In genomic region chrX:109635151-109635550, GRCh38 we compare ENCODE assay signal across 8 cellular contexts. TPM values are rescaled to one million over a fixed set of nuclear protein-coding genes. Genes with fewer than 3 reads are reported as not detected.
DNase-seq lines count a peak whose midpoint lies in the region; ATAC-seq and TF ChIP-seq lines count a peak whose summit lies in the region.

No MANE protein-coding gene starts in this region.

- intact Hi-C loops in HCT116 (cut with micrococcal nuclease) = loop anchor here (10.0 kb wide), 1 partner anchor 250 kb away; no protein-coding TSS in a partner anchor
- intact Hi-C loops in left colon (cut with DNase I, micrococcal nuclease) = no loop called here

- POLR2A ChIA-PET in HCT116 (lab: Charles Lee) = no interaction called here

- no peaks in the 10 kb centered on the region for H3K9me3 ChIP-seq in HCT116 (ENCODE audit: control insufficient read depth in 1 of 2, insufficient read depth in 1 of 2, low read depth in 1 of 2, low read length in 2 of 2)

- H3K4me3 ChIP-seq in HCT116 (replicated peaks in 1 of 2; ENCODE audit: low read depth in 1 of 2, low read length in 2 of 2) (no peak overlapping the region), coronary artery (no peak overlapping the region)

- CTCF ChIA-PET in HCT116 (lab: Charles Lee) = interaction anchor here (0.8 to 3.7 kb wide), 9 partner anchors 25 to 256 kb away, joined by 3 to 27 read pairs (median 4); no protein-coding TSS in a partner anchor

- no peaks in the 10 kb centered on the region for H3K4me1 ChIP-seq in HCT116 (ENCODE audit: control insufficient read depth in 1 of 2, insufficient read depth in 2 of 2, low read length in 2 of 2)

- TF ChIP-seq POLR2A in HCT116 (IDR thresholded peaks at IDR 0.05; ENCODE audit: borderline replicate concordance, extremely low read depth, insufficient read depth, insufficient read length) = no peak

- no peak overlapping the region for H3K4me2 ChIP-seq in HCT116 (ENCODE audit: low read length)

- DNase-seq in DMS53 (lab: John Stamatoyannopoulos, UW) = peak; percentile 60
- no peak for DNase-seq in HCT116 (ENCODE audit: low read depth, low spot score)
- DNase-seq in SKM-1 treated with dmso at 0.1 percent for 144 hours (lab: John Stamatoyannopoulos, UW; ENCODE audit: unreplicated experiment) = peak; percentile 35
- DNase-seq in left colon = no peak
- no peak for DNase-seq in midbrain (lab: John Stamatoyannopoulos, UW)
- no peak for DNase-seq in NCI-H226
- no peak for DNase-seq in coronary artery (ENCODE audit: low spot score)

- no peaks in the 10 kb centered on the region for H4K20me1 ChIP-seq in HCT116 (ENCODE audit: insufficient read depth)

- no peak overlapping the region for H3K9ac ChIP-seq in HCT116 (ENCODE audit: low read length)

- H3K27me3 ChIP-seq in HCT116 (ENCODE audit: insufficient read depth, low read length) = no peaks in the 10 kb centered on the region

- BruUV-seq in HCT116 (replicated peaks; lab: Mats Ljungman, UMichigan) = no TSS peak

- H3K9me2 ChIP-seq in HCT116 (ENCODE audit: insufficient read depth) = no peaks in the 10 kb centered on the region

- H3K36me3 ChIP-seq in HCT116 (ENCODE audit: control insufficient read depth in 1 of 2, insufficient read depth in 2 of 2, low read length in 2 of 2) = no peaks in the 10 kb centered on the region

- peak; percentile 57; the same call in 1 of the 2 replicates for ATAC-seq in HCT116
- ATAC-seq in left colon = peak; percentile 54
- no peak for ATAC-seq in HG02678 (IDR thresholded peaks at IDR 0.05; ENCODE audit: unreplicated experiment)

- peak in 2 of 3 experiments; percentile 44 to 58; a peak in 4 of 6 replicates for TF ChIP-seq CTCF in HCT116 (IDR thresholded peaks at IDR 0.05 in 2 of 3, conservative IDR thresholded peaks at IDR 0.05 in 1 of 3; ENCODE audit: borderline replicate concordance in 1 of 3, insufficient read depth in 1 of 3, low read depth in 2 of 3, low read length in 2 of 3)
- no peak for TF ChIP-seq CTCF in coronary artery (IDR thresholded peaks at IDR 0.05)

- RAD21 ChIA-PET in HCT116 (lab: Charles Lee; ENCODE audit: low non-redundant PET in 1 of 2, low total read pairs in 2 of 2, uncharacterized antibody in 2 of 2, unreplicated experiment in 2 of 2) = no interaction called here

- H3K79me2 ChIP-seq in HCT116 (ENCODE audit: insufficient read depth, low read length) = no peaks in the 10 kb centered on the region

- no peak overlapping the region for H2AFZ ChIP-seq in HCT116 (ENCODE audit: low read depth, low read length, poor library complexity, severe bottlenecking)

- H3K27ac ChIP-seq in HCT116 (ENCODE audit: low read depth, low read length) (no peak overlapping the region), coronary artery (no peak overlapping the region)

- TF ChIP-seq RAD21 in HCT116 (IDR thresholded peaks at IDR 0.05; ENCODE audit: low read depth) = 0 out of 2 replicates have a peak, but pooled peaks have one; percentile 15

TF ChIP-seq in HCT116, 20 proteins besides CTCF, POLR2A, EP300 and RAD21:
- TF ChIP-seq SP1 (IDR thresholded peaks at IDR 0.05; ENCODE audit: low read depth) = no peak
- TF ChIP-seq FOSL1 (IDR thresholded peaks at IDR 0.05; ENCODE audit: low read depth) = no peak
- TF ChIP-seq ZNF274 (IDR thresholded peaks at IDR 0.05; ENCODE audit: low read depth, low read length) = no peak
- TF ChIP-seq YY1 (IDR thresholded peaks at IDR 0.05; ENCODE audit: extremely low read depth, insufficient replicate concordance, low read depth, low read length) = no peak
- TF ChIP-seq SIN3A (IDR thresholded peaks at IDR 0.05; ENCODE audit: low read depth) = no peak
- TF ChIP-seq ZFX (IDR thresholded peaks at IDR 0.05) = no peak

RNA-seq across cellular contexts. Expression of gene KCNE5, which starts 10.2 kb away (rescaled TPM):
- total RNA-seq in HCT116 (2021; ENCODE audit: unreplicated experiment) (not detected), left colon (not detected)
- 0.18 and 0.20 TPM in 2 replicates for polyA plus RNA-seq in HCT116 (2012)

Comparison
In these comparisons a context has a peak if more than half of its experiments do, and no peak if none do; other contexts are left out.
1. DNase-seq: peak in DMS53 (single experiment) and SKM-1 treated with dmso at 0.1 percent for 144 hours (single experiment); none in HCT116 (single experiment), left colon (0 of 2), midbrain (single experiment), NCI-H226 (single experiment) and coronary artery (single experiment).